ENCODE assay signal across 18 cellular contexts in genomic region chr5:134819404-134819963, GRCh38.
"Had no signal": no experiment of that assay in that cellular context is flagged by ENCODE, and none has a peak within 500 bp of the region (broad histone marks: within the 10 kb centered on the region; RNA-seq: fewer than 3 reads in every experiment).

No MANE protein-coding gene starts in this region.

- H3K79me2 ChIP-seq: parathyroid adenoma had no signal

- H3K9me3 ChIP-seq: ascending aorta, breast epithelium, neutrophil, spleen had no signal

- H3K27ac ChIP-seq: ascending aorta, breast epithelium, neutrophil, parathyroid adenoma, spleen had no signal

- H3K9me3 Mint-ChIP-seq: activated CD4-positive, alpha-beta memory T cell treated with anti-CD3 and anti-CD28 coated beads for 36 hours; activated T-helper 17 cell treated with anti-CD3 and anti-CD28 coated beads, Interleukin-2, amount 50 U/mL, for 72 hours; mesothelial cell of epicardium; natural killer cell treated with Interleukin-12 subunit alpha and Interleukin-12 subunit beta and Interleukin-15 and Interleukin-18, amount 100 ng/mL, for 72 hours; stimulated activated naive B cell treated with anti-CD40 and anti-IgM and Interleukin-4, amounts not matched to agents 10 μg/mL and 1 μg/mL and 100 μg/mL, for 72 hours had no signal

- H3K4me1 Mint-ChIP-seq: activated T-helper 17 cell treated with anti-CD3 and anti-CD28 coated beads, Interleukin-2, amount 50 U/mL, for 72 hours; mesothelial cell of epicardium had no signal

- H3K4me3 ChIP-seq: ascending aorta, breast epithelium, lung, spleen had no signal

- DNase-seq: activated CD4-positive, alpha-beta memory T cell treated with anti-CD3 and anti-CD28 coated beads for 36 hours; activated CD4-positive, alpha-beta T cell treated with anti-CD3 and anti-CD28 coated beads for 4 hours; activated naive CD4-positive, alpha-beta T cell; activated T-cell treated with anti-CD3 and anti-CD28 coated beads for 4 hours; cerebellar nuclear complex; effector CD4-positive, alpha-beta T cell; spleen; stimulated activated naive B cell treated with anti-CD40 and anti-IgM and Interleukin-4, amounts not matched to agents 10 μg/mL and 1 μg/mL and 100 μg/mL, for 72 hours; SW 1271 had no signal

- H2AFZ ChIP-seq: parathyroid adenoma had no signal

- H3K27me3 Mint-ChIP-seq: activated CD4-positive, alpha-beta memory T cell treated with anti-CD3 and anti-CD28 coated beads for 36 hours; activated T-helper 17 cell treated with anti-CD3 and anti-CD28 coated beads, Interleukin-2, amount 50 U/mL, for 72 hours; natural killer cell treated with Interleukin-12 subunit alpha and Interleukin-12 subunit beta and Interleukin-15 and Interleukin-18, amount 100 ng/mL, for 72 hours; stimulated activated naive B cell treated with anti-CD40 and anti-IgM and Interleukin-4, amounts not matched to agents 10 μg/mL and 1 μg/mL and 100 μg/mL, for 72 hours had no signal

- H3K36me3 ChIP-seq: breast epithelium had no signal

- ATAC-seq: activated T-helper 17 cell treated with anti-CD3 and anti-CD28 coated beads, Interleukin-2, amount 50 U/mL, for 72 hours; esophagus mucosa; natural killer cell treated with Interleukin-12 subunit alpha and Interleukin-12 subunit beta and Interleukin-15 and Interleukin-18, amount 100 ng/mL, for 72 hours; stimulated activated naive B cell treated with anti-CD40 and anti-IgM and Interleukin-4, amounts not matched to agents 10 μg/mL and 1 μg/mL and 100 μg/mL, for 72 hours had no signal

- H3K27me3 ChIP-seq: ascending aorta, breast epithelium, neutrophil, spleen had no signal

- H3K27ac Mint-ChIP-seq: activated CD4-positive, alpha-beta memory T cell treated with anti-CD3 and anti-CD28 coated beads for 36 hours; activated T-helper 17 cell treated with anti-CD3 and anti-CD28 coated beads, Interleukin-2, amount 50 U/mL, for 72 hours; mesothelial cell of epicardium; natural killer cell treated with Interleukin-12 subunit alpha and Interleukin-12 subunit beta and Interleukin-15 and Interleukin-18, amount 100 ng/mL, for 72 hours; stimulated activated naive B cell treated with anti-CD40 and anti-IgM and Interleukin-4, amounts not matched to agents 10 μg/mL and 1 μg/mL and 100 μg/mL, for 72 hours had no signal

- H3K9ac ChIP-seq: parathyroid adenoma had no signal

- H3K4me3 Mint-ChIP-seq: activated CD4-positive, alpha-beta memory T cell treated with anti-CD3 and anti-CD28 coated beads for 36 hours; activated T-helper 17 cell treated with anti-CD3 and anti-CD28 coated beads, Interleukin-2, amount 50 U/mL, for 72 hours; mesothelial cell of epicardium; natural killer cell treated with Interleukin-12 subunit alpha and Interleukin-12 subunit beta and Interleukin-15 and Interleukin-18, amount 100 ng/mL, for 72 hours; stimulated activated naive B cell treated with anti-CD40 and anti-IgM and Interleukin-4, amounts not matched to agents 10 μg/mL and 1 μg/mL and 100 μg/mL, for 72 hours had no signal

- H3K4me1 ChIP-seq: ascending aorta, breast epithelium, parathyroid adenoma had no signal
